ENCODE assay signal across 10 cellular contexts in the genomic region with DNA sequence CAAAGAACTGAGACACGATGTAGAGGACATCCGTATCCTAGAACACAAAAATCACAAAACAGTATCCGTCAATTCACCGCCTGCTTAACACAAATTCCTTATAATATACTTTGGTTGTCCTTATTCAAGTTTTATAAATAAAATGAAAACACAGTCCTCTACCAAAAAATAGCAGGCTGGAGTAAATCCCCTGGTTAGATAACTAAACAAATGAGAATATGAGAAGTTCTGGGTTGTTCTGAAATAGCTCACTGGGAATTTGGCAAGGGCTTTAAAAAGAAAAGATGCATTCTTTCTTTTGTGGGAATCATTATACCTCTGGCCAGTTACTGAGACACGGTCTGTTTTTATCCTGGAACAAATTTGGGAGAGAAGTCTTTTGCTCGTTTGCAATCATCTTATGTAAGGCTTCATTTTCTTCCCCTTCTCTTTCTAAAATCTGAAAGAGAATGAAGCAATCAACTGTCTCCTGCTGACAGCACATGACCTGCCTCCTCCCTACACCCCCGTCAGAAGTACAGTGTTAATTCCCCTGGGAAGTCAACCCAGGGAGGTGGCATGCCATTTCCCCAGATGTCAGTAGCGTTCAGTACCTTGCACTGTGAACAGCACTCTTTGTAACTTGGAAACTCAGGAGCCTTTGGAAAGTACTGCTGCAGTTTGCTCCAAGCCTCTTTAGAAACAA. TPM values are rescaled to one million over a fixed set of nuclear protein-coding genes. Genes with fewer than 3 reads are reported as not detected.
DNase-seq lines count a peak whose midpoint lies in the region; ATAC-seq lines count a peak whose summit lies in the region.
"Had no signal": no experiment of that assay in that cellular context is flagged by ENCODE, and none has a peak within 500 bp of the region (broad histone marks: within the 10 kb centered on the region; RNA-seq: fewer than 3 reads in every experiment).

No MANE protein-coding gene starts in this region.

- peak overlapping the region; percentile 35 for H3K9ac ChIP-seq in endocrine pancreas (ENCODE audit: control insufficient read depth, insufficient read depth, low read length)
- H3K9ac ChIP-seq: parathyroid adenoma had no signal

- H3K4me1 ChIP-seq in endocrine pancreas (ENCODE audit: control insufficient read depth, insufficient read depth, low read length), result peaks cover 4% of the 10 kb centered on the region
- H3K4me1 ChIP-seq: parathyroid adenoma had no signal

- H3K4me3 ChIP-seq in endocrine pancreas (ENCODE audit: control insufficient read depth, insufficient read depth, low read length), result no peak overlapping the region

- H3K9me3 ChIP-seq in endocrine pancreas (ENCODE audit: control insufficient read depth, low read length), result no peaks in the 10 kb centered on the region

- no peaks in the 10 kb centered on the region for H3K27me3 ChIP-seq in endocrine pancreas (ENCODE audit: control insufficient read depth, insufficient read depth, low read length)

- peak; percentile 31 for DNase-seq in GM03348 (ENCODE audit: low spot score)
- DNase-seq in NCI-H2171 treated with DMSO at 0.1 percent for 48 hours (lab: John Stamatoyannopoulos, UW), result peak; percentile 93
- DNase-seq in myocyte (ENCODE audit: low read depth), result peak; percentile 44
- no peak for DNase-seq in HCEC 1CT
- DNase-seq: stimulated activated naive CD8-positive, alpha-beta T cell treated with anti-CD3 and anti-CD28 coated beads, Interleukin-15, Interleukin-2, amounts not matched to agents 100 U/mL and 50 U/mL, for 24 hours had no signal

- ATAC-seq in HG02852 (IDR thresholded peaks at IDR 0.05; ENCODE audit: unreplicated experiment), result no peak
- no peak for ATAC-seq in HG02981 (IDR thresholded peaks at IDR 0.05; ENCODE audit: unreplicated experiment)
- no peak for ATAC-seq in HG03342 (IDR thresholded peaks at IDR 0.05; ENCODE audit: unreplicated experiment)
- ATAC-seq: stimulated activated naive CD8-positive, alpha-beta T cell treated with anti-CD3 and anti-CD28 coated beads, Interleukin-15, Interleukin-2, amounts not matched to agents 100 U/mL and 50 U/mL, for 24 hours had no signal

- H3K36me3 ChIP-seq in endocrine pancreas (ENCODE audit: control insufficient read depth, insufficient read depth, low read length), result no peaks in the 10 kb centered on the region

RNA-seq across cellular contexts. Expression of a gene that starts 37.1 kb away (rescaled TPM):
- total RNA-seq in myocyte, result 0.21 TPM in 1 of 2 replicates, not detected in the other
- polyA plus RNA-seq in myocyte (2012), result 0.08 TPM
